In genomic region chr20:49955830-49956396, GRCh38 we compare ENCODE assay signal across 1 cellular context. TPM values are rescaled to one million over a fixed set of nuclear protein-coding genes. Genes with fewer than 3 reads are reported as not detected.
"Had no signal": no experiment of that assay in that cellular context is flagged by ENCODE, and none has a peak within 500 bp of the region (broad histone marks: within the 10 kb centered on the region; RNA-seq: fewer than 3 reads in every experiment).

No MANE protein-coding gene starts in this region.

RNA-seq across cellular contexts. Expression of gene SNAI1, which starts 26.9 kb away (rescaled TPM):
- total RNA-seq: bronchial epithelial cell had no signal
